ENCODE assay signal across 20 cellular contexts in the genomic region with DNA sequence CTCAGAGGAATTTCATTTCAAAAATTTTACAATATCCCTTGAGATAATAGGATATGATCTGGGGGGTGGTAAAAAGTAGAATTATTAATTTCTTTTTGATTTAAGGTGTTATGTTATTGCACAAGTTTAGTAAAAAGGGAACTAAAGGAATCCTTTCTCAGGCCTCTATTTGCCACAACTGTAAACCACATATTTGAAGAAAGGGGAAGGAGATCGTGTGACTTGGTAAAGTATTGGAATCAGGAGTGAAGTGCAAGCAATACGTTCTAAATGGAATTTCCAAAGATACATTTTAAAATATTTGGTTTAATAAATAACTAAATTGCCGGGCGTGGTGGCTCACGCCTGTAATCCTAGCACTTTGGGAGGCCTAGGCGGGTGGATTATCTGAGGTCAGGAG. TPM values are rescaled to one million over a fixed set of nuclear protein-coding genes. Genes with fewer than 3 reads are reported as not detected.
"Had no signal": no experiment of that assay in that cellular context is flagged by ENCODE, and none has a peak within 500 bp of the region (broad histone marks: within the 10 kb centered on the region; RNA-seq: fewer than 3 reads in every experiment).

No MANE protein-coding gene starts in this region.

- H3K4me3 ChIP-seq: body of pancreas, esophagus squamous epithelium, heart right ventricle, left ventricle myocardium inferior, prostate gland, right atrium auricular region, tibial nerve, uterus had no signal

- H3K27me3 ChIP-seq: body of pancreas, esophagus squamous epithelium, heart right ventricle, right atrium auricular region, tibial nerve, uterus had no signal

- DNase-seq: activated CD4-positive, alpha-beta T cell treated with anti-CD3 and anti-CD28 coated beads, Interleukin-2, amount 10 ng/mL, durations not matched to agents 7 days and 5 days; activated CD8-positive, alpha-beta T cell treated with anti-CD3 and anti-CD28 coated beads, Interleukin-2, amount 10 ng/mL, durations not matched to agents 7 days and 5 days; activated naive CD4-positive, alpha-beta T cell treated with anti-CD3 and anti-CD28 coated beads for 36 hours; activated T-cell treated with anti-CD3 and anti-CD28 coated beads, Interleukin-2, amount 50 U/mL, for 24 hours; body of pancreas; effector memory CD8-positive, alpha-beta T cell; esophagus squamous epithelium; heart right ventricle; immature natural killer cell; kidney glomerular epithelial cell; left ventricle myocardium inferior; mammary epithelial cell; stimulated activated CD4-positive, alpha-beta T cell treated with anti-CD3 and anti-CD28 coated beads, Interleukin-2, amount 100 ng/mL, for 24 hours; stimulated activated naive CD8-positive, alpha-beta T cell treated with anti-CD3 and anti-CD28 coated beads, Interleukin-15, Interleukin-2, amounts not matched to agents 100 U/mL and 50 U/mL, for 24 hours; substantia nigra; uterus had no signal

- H3K9me3 Mint-ChIP-seq: activated naive CD4-positive, alpha-beta T cell treated with anti-CD3 and anti-CD28 coated beads for 36 hours; effector memory CD8-positive, alpha-beta T cell; immature natural killer cell had no signal

- H3K36me3 ChIP-seq: esophagus squamous epithelium, left ventricle myocardium inferior, prostate gland, right atrium auricular region, uterus had no signal

- H3K4me3 Mint-ChIP-seq: activated CD4-positive, alpha-beta T cell treated with anti-CD3 and anti-CD28 coated beads, Interleukin-2, amount 10 ng/mL, durations not matched to agents 7 days and 5 days; activated CD8-positive, alpha-beta T cell treated with anti-CD3 and anti-CD28 coated beads, Interleukin-2, amount 10 ng/mL, durations not matched to agents 7 days and 5 days; activated naive CD4-positive, alpha-beta T cell treated with anti-CD3 and anti-CD28 coated beads for 36 hours; activated T-cell treated with anti-CD3 and anti-CD28 coated beads, Interleukin-2, amount 50 U/mL, for 24 hours; effector memory CD8-positive, alpha-beta T cell; immature natural killer cell had no signal

- ATAC-seq: activated CD8-positive, alpha-beta T cell treated with anti-CD3 and anti-CD28 coated beads, Interleukin-2, amount 10 ng/mL, durations not matched to agents 7 days and 5 days; body of pancreas; effector memory CD8-positive, alpha-beta T cell; heart right ventricle; stimulated activated naive CD8-positive, alpha-beta T cell treated with anti-CD3 and anti-CD28 coated beads, Interleukin-15, Interleukin-2, amounts not matched to agents 100 U/mL and 50 U/mL, for 24 hours had no signal

- H3K27ac ChIP-seq: body of pancreas, esophagus squamous epithelium, heart right ventricle, left ventricle myocardium inferior, prostate gland, right atrium auricular region, tibial nerve, uterus had no signal

- H3K9me3 ChIP-seq: body of pancreas, esophagus squamous epithelium, prostate gland, uterus had no signal

- H3K27me3 Mint-ChIP-seq: activated T-cell treated with anti-CD3 and anti-CD28 coated beads, Interleukin-2, amount 50 U/mL, for 24 hours; effector memory CD8-positive, alpha-beta T cell had no signal

- H3K36me3 Mint-ChIP-seq: immature natural killer cell had no signal

- H3K4me1 ChIP-seq: body of pancreas, esophagus squamous epithelium, left ventricle myocardium inferior, prostate gland, tibial nerve, uterus had no signal

- H3K4me1 Mint-ChIP-seq: immature natural killer cell had no signal

- H3K27ac Mint-ChIP-seq: activated CD4-positive, alpha-beta T cell treated with anti-CD3 and anti-CD28 coated beads, Interleukin-2, amount 10 ng/mL, durations not matched to agents 7 days and 5 days; activated CD8-positive, alpha-beta T cell treated with anti-CD3 and anti-CD28 coated beads, Interleukin-2, amount 10 ng/mL, durations not matched to agents 7 days and 5 days; activated naive CD4-positive, alpha-beta T cell treated with anti-CD3 and anti-CD28 coated beads for 36 hours; activated T-cell treated with anti-CD3 and anti-CD28 coated beads, Interleukin-2, amount 50 U/mL, for 24 hours; effector memory CD8-positive, alpha-beta T cell; immature natural killer cell had no signal

RNA-seq across cellular contexts. Expression of a gene that starts 35.3 kb away (rescaled TPM):
- total RNA-seq: activated CD4-positive, alpha-beta T cell treated with anti-CD3 and anti-CD28 coated beads, Interleukin-2, amount 10 ng/mL, durations not matched to agents 7 days and 5 days; activated CD8-positive, alpha-beta T cell treated with anti-CD3 and anti-CD28 coated beads, Interleukin-2, amount 10 ng/mL, durations not matched to agents 7 days and 5 days; activated naive CD4-positive, alpha-beta T cell treated with anti-CD3 and anti-CD28 coated beads for 36 hours; body of pancreas; dermis microvascular lymphatic vessel endothelial cell had no signal
- polyA plus RNA-seq: mammary epithelial cell had no signal
